ENCODE assay signal across 8 cellular contexts in the genomic region with DNA sequence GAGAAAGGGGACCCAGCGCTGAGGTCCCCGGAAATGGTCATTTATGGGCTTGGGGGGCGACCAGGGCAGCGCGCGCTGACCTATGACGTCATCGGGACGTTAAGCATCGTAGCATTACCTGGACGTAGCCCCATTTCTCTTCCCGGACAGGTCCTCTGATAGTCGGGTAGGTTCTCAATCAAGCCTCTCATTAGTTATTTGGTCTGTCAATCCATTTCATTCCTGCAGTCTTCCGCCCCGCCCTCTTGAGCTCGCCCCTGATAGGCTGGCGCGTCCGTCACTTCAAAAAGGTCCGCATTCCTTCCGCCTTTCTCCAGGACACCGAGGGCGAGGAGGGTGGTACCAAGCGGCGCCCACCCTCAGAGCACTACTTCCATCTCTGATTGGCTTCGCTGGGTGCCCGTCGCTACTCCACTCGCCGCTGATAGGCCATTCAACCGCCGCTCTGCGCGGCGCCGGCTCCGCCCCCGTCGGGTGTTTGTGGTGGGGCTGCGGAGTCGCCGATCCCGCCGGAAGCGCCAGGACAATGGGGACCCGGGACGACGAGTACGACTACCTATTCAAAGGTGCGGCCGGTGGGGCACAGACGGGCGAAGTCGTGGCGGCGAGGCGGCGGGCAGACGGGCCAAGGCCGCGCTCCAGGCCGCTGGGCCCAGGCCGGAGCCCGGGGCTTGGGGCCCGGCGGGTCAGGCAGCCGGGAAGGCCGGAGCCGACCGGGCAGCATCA. TPM values are rescaled to one million over a fixed set of nuclear protein-coding genes. Genes with fewer than 3 reads are reported as not detected.
A peak's percentile ranks its signal among the peaks of the same experiment; 100 is the strongest.
DNase-seq lines count a peak whose midpoint lies in the region; ATAC-seq and TF ChIP-seq lines count a peak whose summit lies in the region.

A gene (plus strand): TSS at position 470 of the 726 bp plus-strand sequence. CDS start 57 bp downstream, at position 527.

- H3K9me3 ChIP-seq in SU-DHL-6 (ENCODE audit: insufficient read depth, low read length), result peaks cover 4% of the 10 kb centered on the region; the same call in 1 of the 2 replicates
- H3K9me3 ChIP-seq in osteoblast (ENCODE audit: low read depth, low read length), result no peaks in the 10 kb centered on the region
- no peaks in the 10 kb centered on the region for H3K9me3 ChIP-seq in thoracic aorta

- H3K4me1 ChIP-seq in osteoblast (ENCODE audit: insufficient read depth, low read length) (peaks cover 14% of the 10 kb centered on the region), thoracic aorta (ENCODE audit: control insufficient read depth in 1 of 2, low read depth in 2 of 2) (peaks cover 33 to 51% of the 10 kb centered on the region in 2 donors)

- no peaks in the 10 kb centered on the region for H3K27me3 Mint-ChIP-seq in activated naive CD8-positive, alpha-beta T cell treated with anti-CD3 and anti-CD28 coated beads, Interleukin-2, amount 10 ng/mL, durations not matched to agents 7 days and 5 days
- peaks cover 10% of the 10 kb centered on the region for H3K27me3 Mint-ChIP-seq in glutamatergic neuron (ENCODE audit: unreplicated experiment)

- peak; percentile 67 for TF ChIP-seq POLR2A in GM10847 (IDR thresholded peaks at IDR 0.05; ENCODE audit: extremely low read depth, insufficient read length)

- H3K36me3 ChIP-seq in SU-DHL-6 (ENCODE audit: low read length) (no peaks in the 10 kb centered on the region), osteoblast (ENCODE audit: insufficient read depth, low read length) (no peaks in the 10 kb centered on the region), thoracic aorta (no peaks in the 10 kb centered on the region)

- peaks cover 18% of the 10 kb centered on the region for H3K4me1 Mint-ChIP-seq in activated naive CD8-positive, alpha-beta T cell treated with anti-CD3 and anti-CD28 coated beads, Interleukin-2, amount 10 ng/mL, durations not matched to agents 7 days and 5 days
- peaks cover 8% of the 10 kb centered on the region for H3K4me1 Mint-ChIP-seq in glutamatergic neuron (ENCODE audit: low read depth, unreplicated experiment)

- DNase-seq in NCI-H128 (lab: John Stamatoyannopoulos, UW; ENCODE audit: unreplicated experiment) (peak; percentile 99), glutamatergic neuron (peak; percentile 97), osteoblast (ENCODE audit: insufficient read length, low spot score, missing footprints) (peak; percentile 99), thoracic aorta (ENCODE audit: low spot score) (peak; percentile 99)
- peak; percentile 92 for DNase-seq in activated naive CD8-positive, alpha-beta T cell treated with anti-CD3 and anti-CD28 coated beads, Interleukin-2, amount 10 ng/mL, durations not matched to agents 7 days and 5 days

- TF ChIP-seq CTCF in SU-DHL-6 (IDR thresholded peaks at IDR 0.05; ENCODE audit: insufficient read depth, low read length, poor library complexity, severe bottlenecking), result no peak
- no peak for TF ChIP-seq CTCF in glutamatergic neuron (IDR thresholded peaks at IDR 0.05; ENCODE audit: partially characterized antibody, unreplicated experiment)
- TF ChIP-seq CTCF in osteoblast (IDR thresholded peaks at IDR 0.05; ENCODE audit: extremely low read depth, low read depth, low read length), result no peak
- no peak for TF ChIP-seq CTCF in thoracic aorta (IDR thresholded peaks at IDR 0.05)

- POLR2A ChIA-PET in activated naive CD8-positive, alpha-beta T cell treated with anti-CD3 and anti-CD28 coated beads, Interleukin-2, amount 10 ng/mL, durations not matched to agents 7 days and 5 days (lab: Charles Lee), result interaction anchor here (0.8 to 2.5 kb wide), 10 partner anchors 9 to 187 kb away, joined by 3 to 11 read pairs (median 4); a partner anchor contains a TSS

- H4K20me1 ChIP-seq in SU-DHL-6 (ENCODE audit: low read depth, low read length) (peaks cover 2% of the 10 kb centered on the region; the same call in 1 of the 2 replicates), osteoblast (ENCODE audit: insufficient read depth, low read length) (peaks cover 41% of the 10 kb centered on the region)

- peak within 1 kb of the TSS; percentile 82 for H3K4me3 Mint-ChIP-seq in activated naive CD8-positive, alpha-beta T cell treated with anti-CD3 and anti-CD28 coated beads, Interleukin-2, amount 10 ng/mL, durations not matched to agents 7 days and 5 days
- peak within 1 kb of the TSS; percentile 91 for H3K4me3 Mint-ChIP-seq in glutamatergic neuron (ENCODE audit: unreplicated experiment)

- no peaks in the 10 kb centered on the region for H3K9me2 ChIP-seq in SU-DHL-6 (replicated peaks; ENCODE audit: insufficient read depth, low read length)

- H3K27me3 ChIP-seq in SU-DHL-6 (ENCODE audit: low read length) (no peaks in the 10 kb centered on the region), osteoblast (ENCODE audit: insufficient read depth, low read length) (no peaks in the 10 kb centered on the region), thoracic aorta (replicated peaks; ENCODE audit: insufficient read depth) (no peaks in the 10 kb centered on the region)

- ATAC-seq in HG02678 (IDR thresholded peaks at IDR 0.05; ENCODE audit: unreplicated experiment) (peak; percentile 87), thoracic aorta (ENCODE audit: insufficient number of reproducible peaks, low FRiP score, low read depth) (peak; percentile 95)
- ATAC-seq in activated naive CD8-positive, alpha-beta T cell treated with anti-CD3 and anti-CD28 coated beads, Interleukin-2, amount 10 ng/mL, durations not matched to agents 7 days and 5 days (ENCODE audit: low read depth), result peak; percentile 94

- H3K36me3 Mint-ChIP-seq in activated naive CD8-positive, alpha-beta T cell treated with anti-CD3 and anti-CD28 coated beads, Interleukin-2, amount 10 ng/mL, durations not matched to agents 7 days and 5 days, result peaks cover 7% of the 10 kb centered on the region
- H3K36me3 Mint-ChIP-seq in glutamatergic neuron (ENCODE audit: unreplicated experiment), result no peaks in the 10 kb centered on the region

- H3K27ac ChIP-seq in SU-DHL-6 (ENCODE audit: low read depth, low read length) (peak within 1 kb of the TSS; percentile 90), osteoblast (ENCODE audit: low read depth, low read length) (peak within 1 kb of the TSS; percentile 95), thoracic aorta (peak within 1 kb of the TSS; percentile 100)

- H3K4me2 ChIP-seq in SU-DHL-6 (ENCODE audit: low read depth, low read length, poor library complexity, severe bottlenecking) (peak within 1 kb of the TSS; percentile 70), osteoblast (ENCODE audit: insufficient read depth, low read length) (peak within 1 kb of the TSS; percentile 90)

- H3K27ac Mint-ChIP-seq in activated naive CD8-positive, alpha-beta T cell treated with anti-CD3 and anti-CD28 coated beads, Interleukin-2, amount 10 ng/mL, durations not matched to agents 7 days and 5 days, result peak within 1 kb of the TSS; percentile 98
- peak within 1 kb of the TSS; percentile 92 for H3K27ac Mint-ChIP-seq in glutamatergic neuron (ENCODE audit: unreplicated experiment)

- H3K4me3 ChIP-seq in SU-DHL-6 (ENCODE audit: insufficient read depth, low read length, poor library complexity, severe bottlenecking) (peak within 1 kb of the TSS; percentile 96), osteoblast (ENCODE audit: insufficient read depth, low read length) (peak within 1 kb of the TSS; percentile 98), thoracic aorta (peak within 1 kb of the TSS; percentile 91)

- H3F3A ChIP-seq in SU-DHL-6 (ENCODE audit: insufficient read depth), result 0 out of 2 replicates have a peak, but pooled peaks cover 7% of the 10 kb centered on the region

- peak within 1 kb of the TSS; percentile 94 for H3K9ac ChIP-seq in SU-DHL-6 (ENCODE audit: low read length)

- H3K9me3 Mint-ChIP-seq in activated naive CD8-positive, alpha-beta T cell treated with anti-CD3 and anti-CD28 coated beads, Interleukin-2, amount 10 ng/mL, durations not matched to agents 7 days and 5 days, result no peaks in the 10 kb centered on the region
- H3K9me3 Mint-ChIP-seq in glutamatergic neuron (ENCODE audit: unreplicated experiment), result peaks cover 11% of the 10 kb centered on the region

- H2AFZ ChIP-seq in SU-DHL-6 (ENCODE audit: low read depth, low read length, severe bottlenecking) (peak within 1 kb of the TSS; percentile 88), osteoblast (ENCODE audit: low read length) (peak within 1 kb of the TSS; percentile 93)

- H3K79me2 ChIP-seq in SU-DHL-6 (ENCODE audit: insufficient read depth, low read length), result peaks cover 40% of the 10 kb centered on the region
- peaks cover 39% of the 10 kb centered on the region for H3K79me2 ChIP-seq in osteoblast (ENCODE audit: insufficient read depth, low read length)

RNA-seq across cellular contexts. Expression of the gene that starts here (rescaled TPM):
- 100 to 1,000 TPM in 1 of 2 experiments, 10 to 100 TPM in 1; 98.8 to 103 TPM for total RNA-seq in activated naive CD8-positive, alpha-beta T cell treated with anti-CD3 and anti-CD28 coated beads, Interleukin-2, amount 10 ng/mL, durations not matched to agents 7 days and 5 days
- total RNA-seq in glutamatergic neuron (ENCODE audit: unreplicated experiment) (137 TPM), osteoblast (24.2 and 28.3 TPM in 2 replicates), thoracic aorta (10 to 100 TPM; 53.4 to 69.3 TPM)

Comparison
In these comparisons a context has a peak if more than half of its experiments do, and no peak if none do; other contexts are left out.
1. Peak in every context shown above with its lines: DNase-seq, ATAC-seq, H3K4me3 ChIP-seq and H3K27ac ChIP-seq.